Comparison of ENCODE assay signal across 21 cellular contexts in the genomic region with DNA sequence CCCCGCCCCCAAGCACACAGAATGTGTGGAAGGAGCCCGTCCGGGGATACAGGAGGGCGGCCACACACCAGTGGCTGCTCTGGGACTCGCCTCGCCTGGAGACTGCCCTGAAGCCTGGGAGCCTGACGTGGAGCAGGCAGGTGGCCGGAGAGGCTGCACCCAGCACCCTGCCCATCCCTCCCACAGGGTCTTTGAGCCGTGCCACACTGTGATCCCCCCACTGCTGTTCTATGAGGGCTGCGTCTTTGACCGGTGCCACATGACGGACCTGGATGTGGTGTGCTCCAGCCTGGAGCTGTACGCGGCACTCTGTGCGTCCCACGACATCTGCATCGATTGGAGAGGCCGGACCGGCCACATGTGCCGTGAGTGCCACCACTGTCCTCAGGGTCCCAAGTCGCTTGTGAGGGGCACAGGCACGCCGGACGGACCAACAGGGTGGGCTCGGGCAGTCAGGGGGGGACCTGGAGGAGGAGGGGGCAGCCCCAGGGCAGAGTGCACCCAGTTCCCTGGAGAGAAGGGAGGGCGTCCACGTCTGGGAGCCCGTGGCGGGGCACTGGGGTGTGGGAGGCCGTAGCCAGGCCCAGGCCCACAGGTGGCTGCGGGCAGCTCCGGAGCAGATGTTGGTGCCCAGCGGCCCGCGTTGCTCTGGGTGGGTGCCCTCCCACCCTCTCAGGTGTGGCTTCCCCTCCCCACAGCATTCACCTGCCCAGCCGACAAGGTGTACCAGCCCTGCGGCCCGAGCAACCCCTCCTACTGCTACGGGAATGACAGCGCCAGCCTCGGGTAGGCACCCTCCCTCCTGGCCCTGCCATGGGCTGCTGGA. TPM values are rescaled to one million over a fixed set of nuclear protein-coding genes. Genes with fewer than 3 reads are reported as not detected.
DNase-seq lines count a peak whose midpoint lies in the region; ATAC-seq and TF ChIP-seq lines count a peak whose summit lies in the region.
"Had no signal": no experiment of that assay in that cellular context is flagged by ENCODE, and none has a peak within 500 bp of the region (broad histone marks: within the 10 kb centered on the region; RNA-seq: fewer than 3 reads in every experiment).

No MANE protein-coding gene starts in this region.

- H3K4me3 Mint-ChIP-seq in natural killer cell = no peak overlapping the region
- H3K4me3 Mint-ChIP-seq: CD8-positive, alpha-beta T cell; GM23338; naive thymus-derived CD8-positive, alpha-beta T cell; stimulated activated memory B cell treated with anti-CD40 and anti-IgM and Interleukin-4, amounts not matched to agents 10 μg/mL and 1 μg/mL and 100 μg/mL, for 72 hours had no signal

- no peaks in the 10 kb centered on the region for H3K4me1 Mint-ChIP-seq in natural killer cell
- H3K4me1 Mint-ChIP-seq: GM23338; naive thymus-derived CD8-positive, alpha-beta T cell; stimulated activated memory B cell treated with anti-CD40 and anti-IgM and Interleukin-4, amounts not matched to agents 10 μg/mL and 1 μg/mL and 100 μg/mL, for 72 hours had no signal

- peak; percentile 69 for DNase-seq in Right ventricle myocardium inferior (ENCODE audit: missing footprints)
- no peak for DNase-seq in right cardiac atrium
- DNase-seq in dorsolateral prefrontal cortex = peak in 6 of 10 donors; percentile 1 to 43 (median 24)
- peak; percentile 13 for DNase-seq in natural killer cell
- DNase-seq in uterus = peak; percentile 8 to 9
- DNase-seq in NCI-H2107 (lab: John Stamatoyannopoulos, UW) = no peak
- DNase-seq: DND-41, esophagus squamous epithelium, mesenchymal stem cell, NCI-H1436, NCI-H2227 treated with DMSO at 0.1 percent for 48 hours had no signal

- H3K4me3 ChIP-seq in right cardiac atrium (ENCODE audit: low read length) = no peak overlapping the region
- H3K4me3 ChIP-seq in dorsolateral prefrontal cortex = no peak overlapping the region
- no peak overlapping the region for H3K4me3 ChIP-seq in uterus
- H3K4me3 ChIP-seq: breast epithelium, esophagus squamous epithelium, GM23338, heart left ventricle, tibial nerve had no signal

- H3K36me3 Mint-ChIP-seq in natural killer cell = no peaks in the 10 kb centered on the region
- H3K36me3 Mint-ChIP-seq: CD8-positive, alpha-beta T cell; naive thymus-derived CD8-positive, alpha-beta T cell; stimulated activated memory B cell treated with anti-CD40 and anti-IgM and Interleukin-4, amounts not matched to agents 10 μg/mL and 1 μg/mL and 100 μg/mL, for 72 hours had no signal

- H3K27ac Mint-ChIP-seq in natural killer cell = no peak overlapping the region
- H3K27ac Mint-ChIP-seq: CD8-positive, alpha-beta T cell; GM23338; naive thymus-derived CD8-positive, alpha-beta T cell; stimulated activated memory B cell treated with anti-CD40 and anti-IgM and Interleukin-4, amounts not matched to agents 10 μg/mL and 1 μg/mL and 100 μg/mL, for 72 hours had no signal

- intact Hi-C loops in Right ventricle myocardium inferior (cut with DNase I) (no loop called here), right cardiac atrium (cut with DNase I) (loop anchor here in 1 of 4 donors (10.0 kb wide), 1 partner anchor 229 kb away; no protein-coding TSS in a partner anchor), dorsolateral prefrontal cortex (cut with DNase I) (no loop called here), natural killer cell (cut with micrococcal nuclease) (no loop called here), uterus (cut with DNase I; ENCODE audit: low total_unique reads) (no loop called here)

- H3K9me3 ChIP-seq in right cardiac atrium (ENCODE audit: control insufficient read depth, low read length) = no peaks in the 10 kb centered on the region
- H3K9me3 ChIP-seq in uterus = no peaks in the 10 kb centered on the region
- H3K9me3 ChIP-seq: esophagus squamous epithelium, heart left ventricle, tibial nerve had no signal

- no peaks in the 10 kb centered on the region for H3K27me3 ChIP-seq in right cardiac atrium (ENCODE audit: control insufficient read depth, insufficient read depth)
- peaks cover 0 to 51% (median 20%) of the 10 kb centered on the region in 45 donors for H3K27me3 ChIP-seq in dorsolateral prefrontal cortex
- peaks cover 0 to 19% of the 10 kb centered on the region in 2 donors for H3K27me3 ChIP-seq in uterus

- H3K36me3 ChIP-seq in uterus = no peaks in the 10 kb centered on the region
- H3K36me3 ChIP-seq: breast epithelium, esophagus squamous epithelium, heart left ventricle, tibial nerve had no signal

- no peak overlapping the region for H3K27ac ChIP-seq in right cardiac atrium (ENCODE audit: low read length)
- no peak overlapping the region for H3K27ac ChIP-seq in dorsolateral prefrontal cortex
- no peak overlapping the region for H3K27ac ChIP-seq in uterus
- H3K27ac ChIP-seq: breast epithelium, esophagus squamous epithelium, heart left ventricle, tibial nerve had no signal

- no peak for TF ChIP-seq CTCF in dorsolateral prefrontal cortex (IDR thresholded peaks at IDR 0.05 in 54 of 56, conservative IDR thresholded peaks at IDR 0.05 in 2 of 56; ENCODE audit: low read depth in 1 of 56, partially characterized antibody in 56 of 56)
- TF ChIP-seq CTCF in natural killer cell (IDR thresholded peaks at IDR 0.05) = no peak
- TF ChIP-seq CTCF in uterus (IDR thresholded peaks at IDR 0.05) = no peak

- no peaks in the 10 kb centered on the region for H3K27me3 Mint-ChIP-seq in natural killer cell (ENCODE audit: low read depth in 2 of 2)

- no peak for TF ChIP-seq POLR2A in uterus (IDR thresholded peaks at IDR 0.05)

- no peak for ATAC-seq in Right ventricle myocardium inferior
- no peak for ATAC-seq in right cardiac atrium
- ATAC-seq in natural killer cell = no peak
- no peak for ATAC-seq in GM18858 (IDR thresholded peaks at IDR 0.05; ENCODE audit: unreplicated experiment)
- no peak for ATAC-seq in HG02763 (IDR thresholded peaks at IDR 0.05; ENCODE audit: unreplicated experiment)
- ATAC-seq: CD8-positive, alpha-beta T cell; GM23338; heart left ventricle; naive thymus-derived CD8-positive, alpha-beta T cell had no signal

- no peaks in the 10 kb centered on the region for H3K9me3 Mint-ChIP-seq in natural killer cell
- H3K9me3 Mint-ChIP-seq: CD8-positive, alpha-beta T cell; GM23338; naive thymus-derived CD8-positive, alpha-beta T cell; stimulated activated memory B cell treated with anti-CD40 and anti-IgM and Interleukin-4, amounts not matched to agents 10 μg/mL and 1 μg/mL and 100 μg/mL, for 72 hours had no signal

- H3K4me1 ChIP-seq in right cardiac atrium (ENCODE audit: control insufficient read depth, insufficient read depth, low read length) (no peaks in the 10 kb centered on the region), uterus (no peaks in the 10 kb centered on the region)
- H3K4me1 ChIP-seq: breast epithelium, heart left ventricle, tibial nerve had no signal

- 86% methylated on average over 41 of the region's 41 CpGs for WGBS in right cardiac atrium

RNA-seq across cellular contexts. Expression of gene MUC5B, which starts 27.0 kb away (rescaled TPM):
- total RNA-seq in Right ventricle myocardium inferior = not detected
- total RNA-seq in right cardiac atrium = not detected
- polyA plus RNA-seq in right cardiac atrium = under 0.01 TPM
- 1 to 10 TPM in 8 of 120 experiments, under 1 TPM in 54, not detected in 58; 0.03 to 2.2 (median 0.22) TPM for total RNA-seq in dorsolateral prefrontal cortex
- total RNA-seq in natural killer cell = not detected
- total RNA-seq in uterus = 1 to 10 TPM in 2 of 4 donors, under 1 TPM in 2; under 0.01 to 3.8 (median 0.71) TPM
- total RNA-seq: CD8-positive, alpha-beta T cell; heart left ventricle; naive thymus-derived CD8-positive, alpha-beta T cell; pulmonary artery endothelial cell had no signal
- polyA plus RNA-seq: naive thymus-derived CD8-positive, alpha-beta T cell had no signal

RNA-seq across cellular contexts. Expression of gene MUC5AC, which starts 38.1 kb away (rescaled TPM):
- total RNA-seq in Right ventricle myocardium inferior (not detected), right cardiac atrium (not detected), dorsolateral prefrontal cortex (under 1 TPM in 4 of 120 experiments, not detected in 116; 0.03 to 0.04 (median 0.04) TPM), natural killer cell (not detected), uterus (under 1 TPM in 1 of 4 donors, not detected in 3; under 0.01 TPM)
- polyA plus RNA-seq in right cardiac atrium = not detected
- total RNA-seq: breast epithelium; CD8-positive, alpha-beta T cell; GM23338; heart left ventricle; naive thymus-derived CD8-positive, alpha-beta T cell; pulmonary artery endothelial cell; tibial nerve had no signal
- polyA plus RNA-seq: GM23338; heart left ventricle; naive thymus-derived CD8-positive, alpha-beta T cell had no signal

Comparison
In these comparisons a context has a peak if more than half of its experiments do, and no peak if none do; other contexts are left out.
1. DNase-seq: peak in Right ventricle myocardium inferior (single experiment), dorsolateral prefrontal cortex (6 of 10), natural killer cell (single experiment) and uterus (2 of 2); none in right cardiac atrium (0 of 3) and NCI-H2107 (single experiment).